4 cellular contexts compared by ENCODE assay signal in the genomic region with DNA sequence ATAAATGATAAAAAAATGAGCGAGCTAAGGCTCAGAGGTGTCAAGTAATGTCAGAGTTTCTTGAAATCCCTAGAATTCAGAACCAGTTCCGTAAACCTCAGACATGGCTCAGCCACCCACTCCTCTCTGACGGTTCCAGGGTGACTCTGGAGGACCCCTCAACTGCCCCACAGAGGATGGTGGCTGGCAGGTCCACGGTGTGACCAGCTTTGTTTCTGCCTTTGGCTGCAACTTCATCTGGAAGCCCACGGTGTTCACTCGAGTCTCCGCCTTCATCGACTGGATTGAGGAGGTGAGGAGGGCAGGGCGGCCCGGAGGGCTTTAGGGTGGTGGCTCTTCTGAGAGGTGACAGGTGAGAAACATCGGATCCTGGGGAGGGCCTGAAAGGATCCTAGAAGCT. TPM values are rescaled to one million over a fixed set of nuclear protein-coding genes. Genes with fewer than 3 reads are reported as not detected.
"Had no signal": no experiment of that assay in that cellular context is flagged by ENCODE, and none has a peak within 500 bp of the region (broad histone marks: within the 10 kb centered on the region; RNA-seq: fewer than 3 reads in every experiment).

No MANE protein-coding gene starts in this region.

RNA-seq across cellular contexts. Expression of gene CELA3A, which starts 8.1 kb away (rescaled TPM):
- total RNA-seq: LHCN-M2, M059J, MCF 10A, NCI-H460 had no signal

RNA-seq across cellular contexts. Expression of gene CELA3B, which starts 32.7 kb away (rescaled TPM):
- total RNA-seq: LHCN-M2, M059J, MCF 10A, NCI-H460 had no signal
